Comparison of ENCODE assay signal across 16 cellular contexts in genomic region chr16:49811630-49812334, GRCh38. TPM values are rescaled to one million over a fixed set of nuclear protein-coding genes. Genes with fewer than 3 reads are reported as not detected.
DNase-seq lines count a peak whose midpoint lies in the region; ATAC-seq, FAIRE-seq and TF ChIP-seq lines count a peak whose summit lies in the region.
"Had no signal": no experiment of that assay in that cellular context is flagged by ENCODE, and none has a peak within 500 bp of the region (broad histone marks: within the 10 kb centered on the region; RNA-seq: fewer than 3 reads in every experiment).

No MANE protein-coding gene starts in this region.

- no peak overlapping the region for H3K4me3 ChIP-seq in HepG2 (replicated peaks in 1 of 3; ENCODE audit: insufficient read depth in 1 of 3, low read depth in 2 of 3, low read length in 3 of 3)
- no peak overlapping the region for H3K4me3 ChIP-seq in right lobe of liver
- no peak overlapping the region for H3K4me3 ChIP-seq in mesodermal cell (ENCODE audit: extremely low read depth, insufficient read depth, low read length, poor library complexity, severe bottlenecking)
- H3K4me3 ChIP-seq: uterus had no signal

- TF ChIP-seq EP300 in HepG2 (IDR thresholded peaks at IDR 0.05; ENCODE audit: low read depth in 2 of 2, low read length in 2 of 2) (no peak), HepG2 (CRISPR knock-in tag; IDR thresholded peaks at IDR 0.05; ENCODE audit: borderline replicate concordance) (no peak)

- no peaks in the 10 kb centered on the region for H3K36me3 Mint-ChIP-seq in type B pancreatic cell
- no peaks in the 10 kb centered on the region for H3K36me3 Mint-ChIP-seq in T-helper 17 cell (ENCODE audit: low read depth)
- H3K36me3 Mint-ChIP-seq: natural killer cell had no signal

- no peak for TF ChIP-seq RAD21 in HepG2 (CRISPR knock-in tag; IDR thresholded peaks at IDR 0.05)

- TF ChIP-seq POLR2A in HepG2 (IDR thresholded peaks at IDR 0.05; ENCODE audit: insufficient read depth in 1 of 2, low read depth in 2 of 2, low read length in 2 of 2) (no peak), right lobe of liver (IDR thresholded peaks at IDR 0.05) (no peak)

- BruUV-seq in HepG2 (replicated peaks; lab: Mats Ljungman, UMichigan), result no TSS peak

- no peak overlapping the region for H3K27ac ChIP-seq in HepG2 (ENCODE audit: extremely low read length, insufficient read depth, low read length)
- no peak overlapping the region for H3K27ac ChIP-seq in right lobe of liver
- peak overlapping the region; percentile 36 for H3K27ac ChIP-seq in mesodermal cell (ENCODE audit: low read depth, low read length, severe bottlenecking)
- H3K27ac ChIP-seq: uterus had no signal

- H3K9ac ChIP-seq in HepG2 (ENCODE audit: insufficient read depth, low read depth, low read length), result no peak overlapping the region

- no peaks in the 10 kb centered on the region for H3K9me3 Mint-ChIP-seq in type B pancreatic cell
- H3K9me3 Mint-ChIP-seq: activated T-helper 2 cell treated with anti-CD3 and anti-CD28 coated beads, Interferon-gamma antibody, Interleukin-2, Interleukin-4, amounts not matched to agents 10 μg/mL and 5 μg/mL and 100 μg/mL, durations not matched to agents 14 hours and 24 hours and 36 hours; natural killer cell had no signal

- no peak overlapping the region for H2AFZ ChIP-seq in HepG2 (ENCODE audit: low read length)

- no peak for TF ChIP-seq CTCF in HepG2 (CRISPR knock-in tag; IDR thresholded peaks at IDR 0.05)
- TF ChIP-seq CTCF in right lobe of liver (IDR thresholded peaks at IDR 0.05), result no peak
- TF ChIP-seq CTCF in type B pancreatic cell (conservative IDR thresholded peaks at IDR 0.05), result no peak

- ATAC-seq in HepG2, result no peak
- no peak for ATAC-seq in right lobe of liver
- no peak for ATAC-seq in T-helper 17 cell
- ATAC-seq: natural killer cell, Panc1 had no signal

- H3K4me1 Mint-ChIP-seq in type B pancreatic cell (ENCODE audit: unreplicated experiment) (peaks cover 39% of the 10 kb centered on the region), T-helper 17 cell (no peaks in the 10 kb centered on the region)
- H3K4me1 Mint-ChIP-seq: natural killer cell had no signal

- FAIRE-seq in HepG2 (lab: Jason Lieb, UNC), result no peak
- FAIRE-seq: kidney had no signal

- H3K27me3 Mint-ChIP-seq in type B pancreatic cell, result no peaks in the 10 kb centered on the region
- peaks cover 21% of the 10 kb centered on the region for H3K27me3 Mint-ChIP-seq in T-helper 17 cell

- in situ Hi-C loops in HepG2 (cut with HindIII; ENCODE audit: extremely low pct_ligation_motif_present, low pct_unique_long_range_greater_than_20kb), result no loop called here

- H3K9me3 ChIP-seq in HepG2 (ENCODE audit: low read length) (no peaks in the 10 kb centered on the region), right lobe of liver (no peaks in the 10 kb centered on the region), mesodermal cell (ENCODE audit: control insufficient read depth, low read length) (no peaks in the 10 kb centered on the region), T-helper 17 cell (ENCODE audit: control insufficient read depth, low read length, poor library complexity, severe bottlenecking) (no peaks in the 10 kb centered on the region)
- H3K9me3 ChIP-seq: uterus had no signal

- intact Hi-C loops in HepG2 (cut with micrococcal nuclease; ENCODE audit: unreplicated experiment) (no loop called here), right lobe of liver (cut with DNase I) (no loop called here)

- peaks cover 10 to 57% of the 10 kb centered on the region in 2 experiments for H3K27me3 ChIP-seq in HepG2 (ENCODE audit: control insufficient read depth in 1 of 2, insufficient read depth in 2 of 2, low read length in 2 of 2)
- H3K27me3 ChIP-seq in right lobe of liver, result no peaks in the 10 kb centered on the region
- H3K27me3 ChIP-seq: uterus had no signal

- WGBS in HepG2 (ENCODE audit: low lambda C conversion rate), result 18% methylated on average over 9 of the region's 13 CpGs
- WGBS in right lobe of liver (ENCODE audit: insufficient coverage, low coverage, low lambda C conversion rate, missing lambda C conversion rate), result 74% methylated on average over 4 of the region's 13 CpGs
- WGBS in mesodermal cell (ENCODE audit: insufficient coverage in 2 of 2), 2 experiments, result 44 to 60% methylated on average over 7 to 12 of the region's 13 CpGs

- no peaks in the 10 kb centered on the region for H3K79me2 ChIP-seq in HepG2 (ENCODE audit: insufficient read depth, low read length)

- H3K4me2 ChIP-seq in HepG2 (ENCODE audit: low read depth, low read length), result no peak overlapping the region

- no peak for DNase-seq in HepG2 (ENCODE audit: low spot score)
- DNase-seq in right lobe of liver, result no peak
- peak; percentile 66 for DNase-seq in ecto neural progenitor cell (ENCODE audit: low spot score)
- DNase-seq in type B pancreatic cell (ENCODE audit: extremely low spot score, unreplicated experiment), result no peak
- no peak for DNase-seq in SW480 (ENCODE audit: low spot score)
- no peak for DNase-seq in T-helper 17 cell
- no peak for DNase-seq in SW 1271 (lab: John Stamatoyannopoulos, UW)
- DNase-seq: activated CD4-positive, alpha-beta T cell treated with anti-CD3 and anti-CD28 coated beads, Interleukin-2, amount 50 U/mL, for 48 hours; kidney; natural killer cell; NCI-H226; T1000; uterus had no signal

- peak overlapping the region; percentile 36 for H3K27ac Mint-ChIP-seq in type B pancreatic cell
- H3K27ac Mint-ChIP-seq in T-helper 17 cell, result no peak overlapping the region
- H3K27ac Mint-ChIP-seq: activated T-helper 2 cell treated with anti-CD3 and anti-CD28 coated beads, Interferon-gamma antibody, Interleukin-2, Interleukin-4, amounts not matched to agents 10 μg/mL and 5 μg/mL and 100 μg/mL, durations not matched to agents 14 hours and 24 hours and 36 hours; natural killer cell had no signal

- POLR2A ChIA-PET in HepG2 (lab: Yijun Ruan, JAX), result no interaction called here

- CTCF ChIA-PET in HepG2 (lab: Yijun Ruan, JAX; ENCODE audit: low intra/inter-chr PET ratio, low total read pairs), result no interaction called here

- no peaks in the 10 kb centered on the region; the same call in 1 of the 2 replicates for H4K20me1 ChIP-seq in HepG2 (ENCODE audit: insufficient read depth, low read length)

- H3K36me3 ChIP-seq in HepG2 (replicated peaks in 1 of 2; ENCODE audit: control insufficient read depth in 1 of 2, insufficient read depth in 2 of 2, low read length in 2 of 2) (no peaks in the 10 kb centered on the region), right lobe of liver (no peaks in the 10 kb centered on the region), mesodermal cell (ENCODE audit: control insufficient read depth, insufficient read depth, low read length) (no peaks in the 10 kb centered on the region)
- H3K36me3 ChIP-seq: uterus had no signal

- H3K4me3 Mint-ChIP-seq in type B pancreatic cell (no peak overlapping the region), T-helper 17 cell (no peak overlapping the region)
- H3K4me3 Mint-ChIP-seq: natural killer cell had no signal

- H3K4me1 ChIP-seq in HepG2 (ENCODE audit: insufficient read depth, low read length), result no peaks in the 10 kb centered on the region
- no peaks in the 10 kb centered on the region for H3K4me1 ChIP-seq in right lobe of liver
- peaks cover 17% of the 10 kb centered on the region for H3K4me1 ChIP-seq in mesodermal cell (ENCODE audit: control insufficient read depth, insufficient read depth, low read length, poor library complexity, severe bottlenecking)
- H3K4me1 ChIP-seq: uterus had no signal

RNA-seq across cellular contexts. Expression of gene ZNF423, which starts 44.1 kb away (rescaled TPM):
- total RNA-seq in HepG2 (2016; rRNA removed; fragmentation: Illumina TruSeq; extraction: Trizol), result 0.25 and 0.31 TPM in 2 replicates
- 0.26 TPM in 1 of 2 replicates, not detected in the other for total RNA-seq in HepG2 (2016; cell fraction: cytosol; rRNA removed; fragmentation: Illumina TruSeq; extraction: Trizol; ENCODE audit: low read depth)
- total RNA-seq in HepG2 (2016; cell fraction: insoluble cytoplasmic fraction; rRNA removed; fragmentation: Illumina TruSeq; extraction: Trizol), result 0.09 and 0.16 TPM in 2 replicates
- total RNA-seq in HepG2 (2016; cell fraction: membrane; rRNA removed; fragmentation: Illumina TruSeq; extraction: Trizol), result 0.03 and 0.53 TPM in 2 replicates
- 0.03 and 0.13 TPM in 2 replicates for total RNA-seq in HepG2 (2016; cell fraction: nucleus; rRNA removed; fragmentation: Illumina TruSeq; extraction: Trizol)
- polyA plus RNA-seq in HepG2 (2011; rRNA removed), result 0.05 and 0.07 TPM in 2 replicates
- polyA plus RNA-seq in HepG2 (2011; cell fraction: cytosol; rRNA removed), result 0.04 TPM in 2 replicates
- 0.10 TPM in 2 replicates for polyA plus RNA-seq in HepG2 (2011; cell fraction: nucleus; rRNA removed)
- polyA plus RNA-seq in HepG2 (2012), result 0.04 and 0.15 TPM in 2 replicates
- 0.31 and 0.51 TPM in 2 replicates for polyA plus RNA-seq in HepG2 (2016; cell fraction: cytosol; fragmentation: Illumina TruSeq; extraction: Trizol; ENCODE audit: low read depth)
- 0.05 and 0.10 TPM in 2 replicates for polyA plus RNA-seq in HepG2 (2016; cell fraction: insoluble cytoplasmic fraction; fragmentation: Illumina TruSeq; extraction: Trizol; ENCODE audit: low read depth)
- 0.15 TPM in 1 of 2 replicates, not detected in the other for polyA plus RNA-seq in HepG2 (2016; cell fraction: membrane; fragmentation: Illumina TruSeq; extraction: Trizol; ENCODE audit: low read depth)
- not detected in 2 replicates for polyA plus RNA-seq in HepG2 (2016; cell fraction: nucleus; fragmentation: Illumina TruSeq; extraction: Trizol; ENCODE audit: insufficient read depth, low read depth)
- polyA minus RNA-seq in HepG2 (2011; rRNA and poly(A)+ RNA removed; ENCODE audit: low replicate concordance), result 0.28 TPM in 1 of 2 replicates, not detected in the other
- polyA minus RNA-seq in HepG2 (2011; cell fraction: cytosol; rRNA and poly(A)+ RNA removed), result not detected in 2 replicates
- 0.13 TPM in 1 of 2 replicates, not detected in the other for polyA minus RNA-seq in HepG2 (2011; cell fraction: nucleus; rRNA and poly(A)+ RNA removed)
- 1 to 10 TPM in 2 of 6 experiments, under 1 TPM in 4; 0.43 to 1.2 (median 0.89) TPM for total RNA-seq in right lobe of liver
- polyA plus RNA-seq in mesodermal cell (2013, experiment 1 of 2), result 20.3 TPM
- polyA plus RNA-seq in mesodermal cell (2013, experiment 2 of 2), result 16.5 TPM
- 6.1 and 72.6 TPM in 2 replicates for total RNA-seq in type B pancreatic cell (ENCODE audit: low replicate concordance)
- not detected for total RNA-seq in T-helper 17 cell
- total RNA-seq: activated T-helper 2 cell treated with anti-CD3 and anti-CD28 coated beads, Interferon-gamma antibody, Interleukin-2, Interleukin-4, amounts not matched to agents 10 μg/mL and 5 μg/mL and 100 μg/mL, durations not matched to agents 14 hours and 24 hours and 36 hours; natural killer cell had no signal
